8 cellular contexts compared by ENCODE assay signal in the genomic region with DNA sequence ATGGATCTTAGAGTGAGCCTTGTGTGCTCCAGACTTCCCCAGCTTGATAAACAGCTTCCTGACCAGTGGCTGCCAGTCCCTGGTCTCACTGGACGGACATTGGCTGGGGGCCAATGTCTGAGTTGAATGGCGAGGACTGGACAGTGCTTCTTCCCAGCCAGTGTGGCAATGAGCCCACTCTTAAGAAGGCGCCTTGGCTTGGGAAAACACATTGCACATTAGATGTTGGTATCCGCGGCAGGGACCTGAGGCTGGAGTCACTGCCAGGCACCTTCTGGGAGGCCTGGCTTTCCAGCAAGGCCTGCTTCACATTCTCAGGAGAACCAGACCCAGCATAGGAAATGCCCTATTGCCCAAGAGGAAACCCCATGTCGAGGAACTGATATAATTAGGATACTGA.
DNase-seq lines count a peak whose midpoint lies in the region; ATAC-seq, FAIRE-seq and TF ChIP-seq lines count a peak whose summit lies in the region.
"Not testable (repeated sequence)": the region's sequence is repeated elsewhere in the genome, so short reads cannot be mapped to it uniquely, and the experiment has no call there.

No MANE protein-coding gene starts in this region.

- CTCF ChIA-PET in endothelial cell of umbilical vein (lab: Charles Lee), result not testable (repeated sequence)

- not testable (repeated sequence) for H3K27me3 ChIP-seq in endothelial cell of umbilical vein (ENCODE audit: control insufficient read depth in 2 of 2, insufficient read depth in 2 of 2, low read length in 2 of 2); heart right ventricle; right cardiac atrium (ENCODE audit: control insufficient read depth, insufficient read depth); liver (ENCODE audit: control insufficient read depth in 4 of 4, insufficient read depth in 4 of 4, low read length in 3 of 4); aorta (ENCODE audit: control insufficient read depth in 1 of 2, insufficient read depth in 2 of 2, low read length in 1 of 2)

- H2AFZ ChIP-seq in endothelial cell of umbilical vein (ENCODE audit: low read depth, low read length), result not testable (repeated sequence)

- dilution Hi-C loops in endothelial cell of umbilical vein (cut with MboI; ENCODE audit: extremely low pct_ligation_motif_present, low sequenced_read_pairs), result not testable (repeated sequence)

- not testable (repeated sequence) for H3K4me2 ChIP-seq in endothelial cell of umbilical vein (ENCODE audit: insufficient read depth, low read length)

- not testable (repeated sequence) for TF ChIP-seq RAD21 in liver (IDR thresholded peaks at IDR 0.05)

- not testable (repeated sequence) for BruUV-seq in endothelial cell of umbilical vein (replicated peaks; lab: Mats Ljungman, UMichigan)

- H3K36me3 ChIP-seq in endothelial cell of umbilical vein (ENCODE audit: control insufficient read depth in 2 of 2, extremely low read depth in 1 of 2, insufficient read depth in 2 of 2, low read length in 2 of 2); heart right ventricle; liver (ENCODE audit: control insufficient read depth in 4 of 4, insufficient read depth in 3 of 4, low read depth in 1 of 4, low read length in 3 of 4); aorta (ENCODE audit: control insufficient read depth in 1 of 2, insufficient read depth in 2 of 2, low read length in 1 of 2): not testable (repeated sequence)

- 40 to 45% methylated on average over 6 of the region's 6 CpGs for WGBS in heart right ventricle, 2 donors
- WGBS in right cardiac atrium, result 21% methylated on average over 6 of the region's 6 CpGs
- 73% methylated on average over 6 of the region's 6 CpGs for WGBS in liver
- 13 to 16% methylated on average over 6 of the region's 6 CpGs for WGBS in aorta, 2 donors

- H3K4me3 ChIP-seq in endothelial cell of umbilical vein (replicated peaks in 1 of 3; ENCODE audit: insufficient read depth in 1 of 3, low read depth in 1 of 3, low read length in 3 of 3); heart right ventricle; right cardiac atrium (ENCODE audit: low read length); liver (ENCODE audit: low read depth in 1 of 3, low read length in 3 of 3); aorta (ENCODE audit: low read length in 2 of 2): not testable (repeated sequence)

- ATAC-seq in heart right ventricle (peak; percentile 18 to 88 (median 68)), right cardiac atrium (peak; percentile 79 to 91), aorta (ENCODE audit: low FRiP score) (peak; percentile 74)

- H4K20me1 ChIP-seq in endothelial cell of umbilical vein (replicated peaks; ENCODE audit: control insufficient read depth, extremely low read depth, insufficient read depth, low read length), result not testable (repeated sequence)

- FAIRE-seq in endothelial cell of umbilical vein (lab: Jason Lieb, UNC), result peak; percentile 99

- peak; percentile 0 for DNase-seq in G401 (ENCODE audit: low spot score)
- peak; percentile 92 for DNase-seq in endothelial cell of umbilical vein (ENCODE audit: low read depth, low spot score)
- peak; percentile 48 for DNase-seq in glomerular endothelial cell (ENCODE audit: extremely low read depth, low read depth, low spot score)
- peak in 1 of 2 donors; percentile 34 for DNase-seq in heart right ventricle
- peak in 2 of 3 donors; percentile 73 for DNase-seq in right cardiac atrium
- DNase-seq in pulmonary artery endothelial cell (ENCODE audit: low read depth, low spot score), result peak; percentile 63
- peak in 1 of 2 donors; percentile 66 for DNase-seq in aorta

- not testable (repeated sequence) for TF ChIP-seq POLR2A in endothelial cell of umbilical vein (IDR thresholded peaks at IDR 0.05; ENCODE audit: low read depth, low read length)

- not testable (repeated sequence) for H3K79me2 ChIP-seq in endothelial cell of umbilical vein (ENCODE audit: control insufficient read depth, insufficient read depth, low read length)

- not testable (repeated sequence) for H3K9me1 ChIP-seq in endothelial cell of umbilical vein (replicated peaks; ENCODE audit: control insufficient read depth, extremely low read depth, insufficient read depth, low read length)

- not testable (repeated sequence) for H3K4me1 ChIP-seq in endothelial cell of umbilical vein (ENCODE audit: control insufficient read depth, extremely low read depth, insufficient read depth, low read length); heart right ventricle; right cardiac atrium (ENCODE audit: control insufficient read depth, insufficient read depth, low read length); liver (ENCODE audit: control insufficient read depth in 4 of 4, insufficient read depth in 4 of 4, low read length in 3 of 4); aorta (ENCODE audit: control insufficient read depth in 1 of 2, insufficient read depth in 2 of 2, low read length in 2 of 2)

- intact Hi-C loops in endothelial cell of umbilical vein (cut with micrococcal nuclease); heart right ventricle (cut with DNase I); right cardiac atrium (cut with DNase I); aorta (cut with DNase I): not testable (repeated sequence)

- POLR2A ChIA-PET in endothelial cell of umbilical vein (lab: Charles Lee), result not testable (repeated sequence)

- in situ Hi-C loops in G401 (cut with HindIII; ENCODE audit: low sequenced_read_pairs), result not testable (repeated sequence)

- not testable (repeated sequence) for TF ChIP-seq CTCF in endothelial cell of umbilical vein (IDR thresholded peaks at IDR 0.05; ENCODE audit: extremely low read depth in 1 of 2, insufficient read depth in 1 of 2, low read depth in 1 of 2, low read length in 2 of 2); heart right ventricle (IDR thresholded peaks at IDR 0.05); liver (IDR thresholded peaks at IDR 0.05; ENCODE audit: low read depth, low read length, missing input control)

- H3K27ac ChIP-seq in endothelial cell of umbilical vein (ENCODE audit: insufficient read depth, low read depth, low read length), result peak overlapping the region; percentile 32
- H3K27ac ChIP-seq in heart right ventricle, result peak overlapping the region in 2 of 10 donors; percentile 21 to 30
- H3K27ac ChIP-seq in right cardiac atrium (ENCODE audit: low read length); liver (ENCODE audit: low read depth in 1 of 2, low read length in 2 of 2); aorta (ENCODE audit: low read depth in 1 of 2, low read length in 2 of 2): not testable (repeated sequence)

- H3K9ac ChIP-seq in endothelial cell of umbilical vein (replicated peaks; ENCODE audit: extremely low read depth, insufficient read depth, low read length); liver (ENCODE audit: low read depth in 1 of 2, low read length in 2 of 2): not testable (repeated sequence)

- not testable (repeated sequence) for H3K9me3 ChIP-seq in endothelial cell of umbilical vein (replicated peaks; ENCODE audit: control insufficient read depth, insufficient read depth, low read length); heart right ventricle; right cardiac atrium (ENCODE audit: control insufficient read depth, low read length); liver (ENCODE audit: control insufficient read depth in 4 of 4, low read length in 3 of 4); aorta (ENCODE audit: control insufficient read depth, low read length)

TF ChIP-seq in liver, 16 proteins besides CTCF, POLR2A, EP300 and RAD21:
- TF ChIP-seq NR2F2 (IDR thresholded peaks at IDR 0.05), result peak; percentile 56
